In genomic region chr3:13040381-13041074, GRCh38 we compare ENCODE assay signal across 8 cellular contexts. TPM values are rescaled to one million over a fixed set of nuclear protein-coding genes. Genes with fewer than 3 reads are reported as not detected.
DNase-seq lines count a peak whose midpoint lies in the region; ATAC-seq and TF ChIP-seq lines count a peak whose summit lies in the region.

No MANE protein-coding gene starts in this region.

- H3K4me1 Mint-ChIP-seq in activated CD4-positive, alpha-beta memory T cell treated with anti-CD3 and anti-CD28 coated beads, Interleukin-2, amount 10 ng/mL, durations not matched to agents 7 days and 5 days = peaks cover 2% of the 10 kb centered on the region

- DNase-seq in BE2C (peak; percentile 27), foreskin melanocyte (no peak), sigmoid colon (no peak), cerebellar cortex (ENCODE audit: low spot score) (no peak)
- DNase-seq in activated CD4-positive, alpha-beta memory T cell treated with anti-CD3 and anti-CD28 coated beads, Interleukin-2, amount 10 ng/mL, durations not matched to agents 7 days and 5 days = peak; percentile 22
- DNase-seq in stimulated activated CD4-positive, alpha-beta T cell treated with anti-CD3 and anti-CD28 coated beads, Interleukin-1b, Interleukin-23, amount 100 ng/mL, for 48 hours = peak; percentile 54

- intact Hi-C loops in sigmoid colon (cut with DNase I) = no loop called here

- WGBS in sigmoid colon, 2 donors = 62 to 65% methylated on average over 12 of the region's 12 CpGs

- H3K4me1 ChIP-seq in BE2C (peaks cover 19% of the 10 kb centered on the region), sigmoid colon (no peaks in the 10 kb centered on the region)

- peak; percentile 94 for ATAC-seq in HG03066 (IDR thresholded peaks at IDR 0.05; ENCODE audit: low read depth, unreplicated experiment)

- CTCF ChIA-PET in activated CD4-positive, alpha-beta memory T cell treated with anti-CD3 and anti-CD28 coated beads, Interleukin-2, amount 10 ng/mL, durations not matched to agents 7 days and 5 days (lab: Charles Lee) = interaction anchor here (1.1 to 1.3 kb wide), 2 partner anchors 10 to 45 kb away, joined by 3 read pairs; no protein-coding TSS in a partner anchor

- H3K27me3 ChIP-seq in BE2C (no peaks in the 10 kb centered on the region), sigmoid colon (no peaks in the 10 kb centered on the region)

- H3K27me3 Mint-ChIP-seq in activated CD4-positive, alpha-beta memory T cell treated with anti-CD3 and anti-CD28 coated beads, Interleukin-2, amount 10 ng/mL, durations not matched to agents 7 days and 5 days = peaks cover 5% of the 10 kb centered on the region

- H3K27ac Mint-ChIP-seq in activated CD4-positive, alpha-beta memory T cell treated with anti-CD3 and anti-CD28 coated beads, Interleukin-2, amount 10 ng/mL, durations not matched to agents 7 days and 5 days = no peak overlapping the region

- no peak for TF ChIP-seq EP300 in sigmoid colon (IDR thresholded peaks at IDR 0.05)

- H3K27ac ChIP-seq in sigmoid colon = no peak overlapping the region

- H3K36me3 ChIP-seq in BE2C (peaks cover 4% of the 10 kb centered on the region; the same call in 1 of the 2 replicates), sigmoid colon (no peaks in the 10 kb centered on the region)

- TF ChIP-seq POLR2A in GM19193 (IDR thresholded peaks at IDR 0.05; ENCODE audit: extremely low read depth, insufficient read depth, insufficient read length) (peak; percentile 26), sigmoid colon (IDR thresholded peaks at IDR 0.05) (no peak)

- POLR2A ChIA-PET in activated CD4-positive, alpha-beta memory T cell treated with anti-CD3 and anti-CD28 coated beads, Interleukin-2, amount 10 ng/mL, durations not matched to agents 7 days and 5 days (lab: Charles Lee) = no interaction called here

- H3K4me3 Mint-ChIP-seq in activated CD4-positive, alpha-beta memory T cell treated with anti-CD3 and anti-CD28 coated beads, Interleukin-2, amount 10 ng/mL, durations not matched to agents 7 days and 5 days = no peak overlapping the region

- no peak for TF ChIP-seq CTCF in BE2C (IDR thresholded peaks at IDR 0.05; ENCODE audit: low read depth, low read length)
- no peak for TF ChIP-seq CTCF in sigmoid colon (IDR thresholded peaks at IDR 0.05)

- no peaks in the 10 kb centered on the region for H3K9me3 Mint-ChIP-seq in activated CD4-positive, alpha-beta memory T cell treated with anti-CD3 and anti-CD28 coated beads, Interleukin-2, amount 10 ng/mL, durations not matched to agents 7 days and 5 days

- H3K4me3 ChIP-seq in BE2C (ENCODE audit: low read depth, low read length) (peak overlapping the region; percentile 66), sigmoid colon (no peak overlapping the region)

- H3K9me3 ChIP-seq in BE2C = no peaks in the 10 kb centered on the region
- no peaks in the 10 kb centered on the region for H3K9me3 ChIP-seq in sigmoid colon

- H3K36me3 Mint-ChIP-seq in activated CD4-positive, alpha-beta memory T cell treated with anti-CD3 and anti-CD28 coated beads, Interleukin-2, amount 10 ng/mL, durations not matched to agents 7 days and 5 days (ENCODE audit: low read depth) = no peaks in the 10 kb centered on the region

RNA-seq across cellular contexts. Expression of gene IQSEC1, which starts 32.7 kb away (rescaled TPM):
- 32.5 TPM for polyA plus RNA-seq in BE2C (2012; ENCODE audit: insufficient read depth, insufficient read length, low read depth)
- 100 to 1,000 TPM in 1 of 2 experiments, 10 to 100 TPM in 1; 99.8 to 100 TPM for total RNA-seq in activated CD4-positive, alpha-beta memory T cell treated with anti-CD3 and anti-CD28 coated beads, Interleukin-2, amount 10 ng/mL, durations not matched to agents 7 days and 5 days
- 10 to 100 TPM; 23.9 to 39.1 (median 26.2) TPM for total RNA-seq in sigmoid colon
- 10 to 100 TPM in 1 of 3 donors, 1 to 10 TPM in 2; 2.5 to 20.7 (median 4.2) TPM for polyA plus RNA-seq in sigmoid colon

Comparison
In these comparisons a context has a peak if more than half of its experiments do, and no peak if none do; other contexts are left out.
1. DNase-seq: peak in BE2C (single experiment), activated CD4-positive, alpha-beta memory T cell treated with anti-CD3 and anti-CD28 coated beads, Interleukin-2, amount 10 ng/mL, durations not matched to agents 7 days and 5 days (single experiment) and stimulated activated CD4-positive, alpha-beta T cell treated with anti-CD3 and anti-CD28 coated beads, Interleukin-1b, Interleukin-23, amount 100 ng/mL, for 48 hours (single experiment); none in foreskin melanocyte (single experiment), sigmoid colon (single experiment) and cerebellar cortex (single experiment).